In genomic region chr11:119832536-119832935, GRCh38 we compare ENCODE assay signal across 10 cellular contexts.
DNase-seq lines count a peak whose midpoint lies in the region; ATAC-seq and TF ChIP-seq lines count a peak whose summit lies in the region.
"Had no signal": no experiment of that assay in that cellular context is flagged by ENCODE, and none has a peak within 500 bp of the region (broad histone marks: within the 10 kb centered on the region; RNA-seq: fewer than 3 reads in every experiment).

No MANE protein-coding gene starts in this region.

- H3K27me3 ChIP-seq in GM23248 (replicated peaks; ENCODE audit: insufficient read depth), result peaks cover 11% of the 10 kb centered on the region
- no peaks in the 10 kb centered on the region for H3K27me3 ChIP-seq in prostate gland (replicated peaks; ENCODE audit: insufficient read depth)
- peaks cover 0 to 10% (median 0%) of the 10 kb centered on the region in 3 donors for H3K27me3 ChIP-seq in sigmoid colon
- H3K27me3 ChIP-seq in A673 (replicated peaks; ENCODE audit: insufficient read depth, low read depth, low read length, poor library complexity), result no peaks in the 10 kb centered on the region
- no peaks in the 10 kb centered on the region for H3K27me3 ChIP-seq in effector memory CD4-positive, alpha-beta T cell (replicated peaks; ENCODE audit: control insufficient read depth, insufficient read depth, low read length, poor library complexity, severe bottlenecking)

- no peaks in the 10 kb centered on the region for H3F3A ChIP-seq in GM23248 (ENCODE audit: insufficient read depth)

- H3K9ac ChIP-seq in GM23248, result no peak overlapping the region

- TF ChIP-seq CTCF in prostate gland (IDR thresholded peaks at IDR 0.05) (no peak), sigmoid colon (IDR thresholded peaks at IDR 0.05) (no peak), A673 (conservative IDR thresholded peaks at IDR 0.05; ENCODE audit: low read depth, low read length) (no peak)

- no peak overlapping the region for H3K4me2 ChIP-seq in GM23248 (ENCODE audit: unreplicated experiment)

- 17 to 22% methylated on average over 5 of the region's 5 CpGs for WGBS in GM23248 (ENCODE audit: low coverage in 1 of 2, low lambda C conversion rate in 2 of 2, missing lambda C conversion rate in 2 of 2), 2 experiments
- 35% methylated on average over 5 of the region's 5 CpGs for WGBS in prostate gland
- WGBS in sigmoid colon, 2 donors, result 3 to 35% methylated on average over 5 of the region's 5 CpGs

- POLR2A ChIA-PET in A673 (lab: Charles Lee; ENCODE audit: low non-redundant PET), result no interaction called here

- no TSS peak for BruUV-seq in A673 (replicated peaks; lab: Mats Ljungman, UMichigan)

- TF ChIP-seq EP300 in sigmoid colon (IDR thresholded peaks at IDR 0.05), result no peak

- H3K4me3 ChIP-seq in GM23248 (no peak overlapping the region), prostate gland (no peak overlapping the region), sigmoid colon (no peak overlapping the region), A673 (ENCODE audit: low read depth, low read length, poor library complexity, severe bottlenecking) (no peak overlapping the region)
- H3K4me3 ChIP-seq in effector memory CD4-positive, alpha-beta T cell (ENCODE audit: insufficient read depth, low read depth, low read length, poor library complexity, severe bottlenecking), result no peak overlapping the region

- H3K27ac ChIP-seq in GM23248, result no peak overlapping the region
- H3K27ac ChIP-seq in prostate gland, result no peak overlapping the region
- no peak overlapping the region for H3K27ac ChIP-seq in sigmoid colon
- H3K27ac ChIP-seq in A673 (ENCODE audit: low read depth, low read length, poor library complexity, severe bottlenecking), result no peak overlapping the region
- H3K27ac ChIP-seq in effector memory CD4-positive, alpha-beta T cell (ENCODE audit: insufficient read depth, low read length, poor library complexity, severe bottlenecking), result no peak overlapping the region

- H3K4me1 ChIP-seq in GM23248 (ENCODE audit: insufficient read depth), result no peaks in the 10 kb centered on the region
- no peaks in the 10 kb centered on the region for H3K4me1 ChIP-seq in prostate gland (replicated peaks)
- H3K4me1 ChIP-seq in sigmoid colon, result no peaks in the 10 kb centered on the region
- no peaks in the 10 kb centered on the region for H3K4me1 ChIP-seq in A673 (ENCODE audit: insufficient read depth, low read length, poor library complexity, severe bottlenecking)
- H3K4me1 ChIP-seq in effector memory CD4-positive, alpha-beta T cell (ENCODE audit: control insufficient read depth, insufficient read depth, low read length, poor library complexity, severe bottlenecking), result no peaks in the 10 kb centered on the region

- H4K20me1 ChIP-seq in GM23248 (ENCODE audit: insufficient read depth), result no peaks in the 10 kb centered on the region

- CTCF ChIA-PET in A673 (lab: Charles Lee), result no interaction called here

- TF ChIP-seq POLR2A in prostate gland (IDR thresholded peaks at IDR 0.05), result no peak
- no peak for TF ChIP-seq POLR2A in sigmoid colon (IDR thresholded peaks at IDR 0.05)

- peak overlapping the region; percentile 65 for H2AFZ ChIP-seq in GM23248

- intact Hi-C loops in prostate gland (cut with DNase I) (no loop called here), sigmoid colon (cut with DNase I) (no loop called here), A673 (cut with micrococcal nuclease; ENCODE audit: unreplicated experiment) (no loop called here)

- no peak for ATAC-seq in HG03045 (IDR thresholded peaks at IDR 0.05; ENCODE audit: unreplicated experiment)

- H3K36me3 ChIP-seq in GM23248 (ENCODE audit: low read depth), result no peaks in the 10 kb centered on the region
- no peaks in the 10 kb centered on the region for H3K36me3 ChIP-seq in prostate gland
- H3K36me3 ChIP-seq in sigmoid colon, result no peaks in the 10 kb centered on the region
- no peaks in the 10 kb centered on the region for H3K36me3 ChIP-seq in A673 (ENCODE audit: insufficient read depth, low read length, poor library complexity, severe bottlenecking)
- no peaks in the 10 kb centered on the region for H3K36me3 ChIP-seq in effector memory CD4-positive, alpha-beta T cell (ENCODE audit: control insufficient read depth, insufficient read depth, low read length)

- in situ Hi-C loops in GM23248 (cut with MboI), result no loop called here

- H3K79me2 ChIP-seq in GM23248 (ENCODE audit: insufficient read depth), result no peaks in the 10 kb centered on the region

- H3K9me3 ChIP-seq in GM23248 (ENCODE audit: low read depth) (no peaks in the 10 kb centered on the region), prostate gland (no peaks in the 10 kb centered on the region), sigmoid colon (no peaks in the 10 kb centered on the region), A673 (ENCODE audit: low read depth, low read length, poor library complexity, severe bottlenecking) (no peaks in the 10 kb centered on the region)
- no peaks in the 10 kb centered on the region for H3K9me3 ChIP-seq in effector memory CD4-positive, alpha-beta T cell (ENCODE audit: control insufficient read depth, low read length)

- no peaks in the 10 kb centered on the region for H3K9me2 ChIP-seq in GM23248 (ENCODE audit: insufficient read depth)

- peak; percentile 50 for DNase-seq in GM23248
- peak; percentile 58 to 86 for DNase-seq in NCI-H526 (lab: John Stamatoyannopoulos, UW)
- DNase-seq in glomerular visceral epithelial cell (ENCODE audit: extremely low spot score), result peak; percentile 12
- DNase-seq in prostate gland (ENCODE audit: low spot score), result peak; percentile 17
- no peak for DNase-seq in sigmoid colon
- no peak for DNase-seq in A673 (ENCODE audit: low spot score)
- DNase-seq in effector memory CD4-positive, alpha-beta T cell, result no peak
- DNase-seq: activated CD4-positive, alpha-beta T cell treated with anti-CD3 and anti-CD28 coated beads for 48 hours; stimulated activated CD4-positive, alpha-beta T cell treated with anti-CD3 and anti-CD28 coated beads, Interleukin-15, amount 100 ng/mL, for 24 hours had no signal

Comparison
In these comparisons a context has a peak if more than half of its experiments do, and no peak if none do; other contexts are left out.
1. DNase-seq: peak in GM23248 (single experiment), NCI-H526 (2 of 2), glomerular visceral epithelial cell (single experiment) and prostate gland (single experiment); none in sigmoid colon (single experiment), A673 (single experiment) and effector memory CD4-positive, alpha-beta T cell (0 of 3).